ENCODE assay signal across 8 cellular contexts in genomic region chr2:31170071-31170698, GRCh38.
A peak's percentile ranks its signal among the peaks of the same experiment; 100 is the strongest.
DNase-seq lines count a peak whose midpoint lies in the region; ATAC-seq lines count a peak whose summit lies in the region.

No MANE protein-coding gene starts in this region.

- no peak overlapping the region for H3K4me3 ChIP-seq in effector memory CD4-positive, alpha-beta T cell (ENCODE audit: insufficient read depth, low read depth, low read length, poor library complexity, severe bottlenecking)

- no peaks in the 10 kb centered on the region for H3K9me3 ChIP-seq in effector memory CD4-positive, alpha-beta T cell (ENCODE audit: control insufficient read depth, low read length)

- no peaks in the 10 kb centered on the region for H3K4me1 ChIP-seq in effector memory CD4-positive, alpha-beta T cell (ENCODE audit: control insufficient read depth, insufficient read depth, low read length, poor library complexity, severe bottlenecking)

- H3K36me3 ChIP-seq in effector memory CD4-positive, alpha-beta T cell (ENCODE audit: control insufficient read depth, insufficient read depth, low read length), result no peaks in the 10 kb centered on the region

- no peaks in the 10 kb centered on the region for H3K27me3 ChIP-seq in effector memory CD4-positive, alpha-beta T cell (replicated peaks; ENCODE audit: control insufficient read depth, insufficient read depth, low read length, poor library complexity, severe bottlenecking)

- DNase-seq in activated gamma-delta T cell treated with Interleukin-2 at 50 U/mL for 16 hours (peak; percentile 10), activated gamma-delta T cell (lab: John Stamatoyannopoulos, UW) (no peak), NCI-H2227 (lab: John Stamatoyannopoulos, UW; ENCODE audit: unreplicated experiment) (peak; percentile 58), medulla oblongata (ENCODE audit: extremely low spot score) (peak; percentile 76)
- DNase-seq in activated CD4-positive, alpha-beta T cell treated with anti-CD3 and anti-CD28 coated beads, Interleukin-2, amount 50 U/mL, for 24 hours (ENCODE audit: low read depth in 1 of 2, low spot score in 1 of 2), result peak; percentile 10 to 33
- peak in 2 of 3 donors; percentile 2 to 15 for DNase-seq in effector memory CD4-positive, alpha-beta T cell
- DNase-seq in stimulated activated CD8-positive, alpha-beta memory T cell treated with anti-CD3 and anti-CD28 coated beads, Interleukin-2, amount 100 ng/mL, for 48 hours (ENCODE audit: low read depth in 2 of 2), result peak; percentile 15 to 17

- no peak overlapping the region for H3K27ac ChIP-seq in effector memory CD4-positive, alpha-beta T cell (ENCODE audit: insufficient read depth, low read length, poor library complexity, severe bottlenecking)

- peak; percentile 78 for ATAC-seq in HG03066 (IDR thresholded peaks at IDR 0.05; ENCODE audit: low read depth, unreplicated experiment)
